1 cellular context compared by ENCODE assay signal in the genomic region with DNA sequence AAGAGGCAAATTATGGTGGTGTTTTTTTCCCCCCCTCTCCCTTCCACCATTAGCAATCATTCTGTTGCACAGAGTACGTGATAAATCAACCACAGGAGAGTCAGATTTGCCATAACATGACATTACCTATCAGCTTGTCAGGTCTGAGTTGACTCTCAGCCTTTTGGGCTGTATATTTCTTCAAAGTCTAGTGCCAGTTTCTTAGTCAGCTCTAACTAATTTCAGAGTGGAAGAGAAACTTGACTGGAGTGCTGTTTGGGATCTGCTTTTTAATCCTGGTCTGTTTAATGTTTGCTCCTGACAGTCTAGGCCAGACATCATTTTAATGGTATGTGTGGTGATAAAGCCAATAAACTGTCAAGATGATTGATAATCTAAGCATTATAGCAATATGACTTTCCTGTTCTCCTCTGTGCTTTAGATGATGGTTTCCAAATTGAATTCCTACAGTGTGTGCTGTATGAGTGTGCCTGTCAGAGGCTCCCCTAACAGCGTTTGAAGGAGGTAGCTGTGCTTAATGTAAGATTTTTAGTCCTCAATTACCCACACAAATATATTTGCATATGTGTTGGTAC.
TF ChIP-seq lines count a peak whose summit lies in the region.

No MANE protein-coding gene starts in this region.

TF ChIP-seq in IMR-90, 13 proteins besides CTCF, POLR2A, EP300 and RAD21:
- no peak for TF ChIP-seq MAFK (IDR thresholded peaks at IDR 0.05; ENCODE audit: low read depth, low read length)
- no peak for TF ChIP-seq BHLHE40 (IDR thresholded peaks at IDR 0.05; ENCODE audit: low read depth, low read length)
- no peak for TF ChIP-seq RCOR1 (IDR thresholded peaks at IDR 0.05; ENCODE audit: insufficient replicate concordance, low read length)
- TF ChIP-seq, protein P1, sequence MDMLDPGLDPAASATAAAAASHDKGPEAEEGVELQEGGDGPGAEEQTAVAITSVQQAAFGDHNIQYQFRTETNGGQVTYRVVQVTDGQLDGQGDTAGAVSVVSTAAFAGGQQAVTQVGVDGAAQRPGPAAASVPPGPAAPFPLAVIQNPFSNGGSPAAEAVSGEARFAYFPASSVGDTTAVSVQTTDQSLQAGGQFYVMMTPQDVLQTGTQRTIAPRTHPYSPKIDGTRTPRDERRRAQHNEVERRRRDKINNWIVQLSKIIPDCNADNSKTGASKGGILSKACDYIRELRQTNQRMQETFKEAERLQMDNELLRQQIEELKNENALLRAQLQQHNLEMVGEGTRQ (IDR thresholded peaks at IDR 0.05; ENCODE audit: low read depth, low read length): no peak
- TF ChIP-seq MAZ (IDR thresholded peaks at IDR 0.05; ENCODE audit: borderline replicate concordance, low read depth, low read length): no peak
- no peak for TF ChIP-seq MXI1 (IDR thresholded peaks at IDR 0.05; ENCODE audit: borderline replicate concordance, low read depth, low read length)
